In genomic region chr19:1271528-1272422, GRCh38 we compare ENCODE assay signal across 9 cellular contexts. TPM values are rescaled to one million over a fixed set of nuclear protein-coding genes. Genes with fewer than 3 reads are reported as not detected.
DNase-seq lines count a peak whose midpoint lies in the region; FAIRE-seq and TF ChIP-seq lines count a peak whose summit lies in the region.
"Had no signal": no experiment of that assay in that cellular context is flagged by ENCODE, and none has a peak within 500 bp of the region (broad histone marks: within the 10 kb centered on the region; RNA-seq: fewer than 3 reads in every experiment).

No MANE protein-coding gene starts in this region.

- H3K36me3 ChIP-seq in PC-9 (ENCODE audit: low read depth) (peaks cover 11% of the 10 kb centered on the region; the same call in 1 of the 2 replicates), H1 (ENCODE audit: control insufficient read depth in 2 of 4, insufficient read depth in 4 of 4, low read length in 3 of 4) (peaks cover 33 to 46% (median 41%) of the 10 kb centered on the region in 4 experiments), neutrophil (peaks cover 45% of the 10 kb centered on the region)

- H2BK12ac ChIP-seq in H1 (ENCODE audit: low read depth, low read length): no peak overlapping the region

- H3K23ac ChIP-seq in H1 (ENCODE audit: insufficient read length): no peak overlapping the region

- H3K79me2 ChIP-seq in PC-9 (ENCODE audit: low read depth) (peaks cover 60% of the 10 kb centered on the region), H1 (ENCODE audit: control insufficient read depth in 1 of 2, insufficient read depth in 2 of 2, low read length in 2 of 2) (peaks cover 5 to 38% of the 10 kb centered on the region in 2 experiments)

- TF ChIP-seq CTCF in C4-2B (conservative IDR thresholded peaks at IDR 0.05) (no peak), PC-9 (conservative IDR thresholded peaks at IDR 0.05) (no peak), H1 (IDR thresholded peaks at IDR 0.05; ENCODE audit: control extremely low read depth in 1 of 3, insufficient read depth in 1 of 3, low read depth in 1 of 3, low read length in 3 of 3) (no peak), neutrophil (IDR thresholded peaks at IDR 0.05) (no peak)

- H3K14ac ChIP-seq in H1 (ENCODE audit: insufficient read length): no peak overlapping the region

- peak overlapping the region; percentile 84; the same call in 1 of the 2 replicates for H3K4me2 ChIP-seq in PC-9
- H3K4me2 ChIP-seq in H1 (ENCODE audit: insufficient read depth in 1 of 2, low read depth in 2 of 2, low read length in 2 of 2): peak overlapping the region in 1 of 2 experiments; percentile 18; a peak in 2 of 4 replicates

- no peak overlapping the region for H3K18ac ChIP-seq in H1 (ENCODE audit: extremely low read depth, low read length)

- H2BK15ac ChIP-seq in H1 (ENCODE audit: low read length): no peak overlapping the region

- H2AK5ac ChIP-seq in H1 (ENCODE audit: low read depth, low read length): no peak overlapping the region

- intact Hi-C loops in PC-9 (cut with micrococcal nuclease; ENCODE audit: unreplicated experiment): no loop called here

- no peak overlapping the region for H3K56ac ChIP-seq in H1 (replicated peaks; ENCODE audit: insufficient read length, low read depth, low read length)

- peaks cover 12% of the 10 kb centered on the region for H4K20me1 ChIP-seq in PC-9 (ENCODE audit: insufficient read depth)
- peaks cover 7 to 25% of the 10 kb centered on the region in 2 experiments for H4K20me1 ChIP-seq in H1 (replicated peaks in 1 of 2; ENCODE audit: control insufficient read depth in 1 of 2, insufficient read depth in 2 of 2, low read length in 2 of 2)

- CTCF ChIA-PET in PC-9 (lab: Charles Lee) (no interaction called here), H1 (lab: Charles Lee; ENCODE audit: partially characterized antibody) (interaction anchor here (0.6 to 3.1 kb wide), 3 partner anchors 10 to 147 kb away, joined by 3 to 29 read pairs (median 3); no protein-coding TSS in a partner anchor)

- no peak overlapping the region for H3K4ac ChIP-seq in H1 (replicated peaks; ENCODE audit: insufficient read length, low read depth, low read length)

- POLR2A ChIA-PET in PC-9 (lab: Charles Lee; ENCODE audit: unreplicated experiment): no interaction called here
- POLR2A ChIA-PET in H1 (lab: Charles Lee; ENCODE audit: partially characterized antibody): interaction anchor here (0.8 to 11.4 kb wide), 21 partner anchors 8 to 186 kb away, joined by 3 to 331 read pairs (median 3); partner anchors contain the start of genes CBARP, CIRBP and GPX4

- no peak overlapping the region for H2BK20ac ChIP-seq in H1 (ENCODE audit: low read length)

- WGBS in H1 (ENCODE audit: extremely low coverage in 1 of 2, insufficient coverage in 1 of 2, insufficient read length in 1 of 2, insufficient replicate concordance in 2 of 2, low coverage in 1 of 2, low lambda C conversion rate in 2 of 2, missing lambda C conversion rate in 1 of 2), 2 experiments: 93% methylated on average over 37 of the region's 37 CpGs; no CpG with 5 or more reads in 1 of the 2 experiments

- no peak overlapping the region for H3K9ac ChIP-seq in H1 (replicated peaks in 1 of 4; ENCODE audit: extremely low read depth in 1 of 4, low read depth in 3 of 4, low read length in 3 of 4)

- H3K79me1 ChIP-seq in H1 (ENCODE audit: low read depth, low read length): peaks cover 22% of the 10 kb centered on the region

- H3K27me3 ChIP-seq in PC-9 (ENCODE audit: insufficient read depth, low read depth): no peaks in the 10 kb centered on the region
- peaks cover 0 to 10% (median 5%) of the 10 kb centered on the region in 4 experiments; a peak in 4 of 7 replicates for H3K27me3 ChIP-seq in H1 (replicated peaks in 1 of 4; ENCODE audit: control insufficient read depth in 3 of 4, extremely low read depth in 1 of 4, insufficient read depth in 3 of 4, low read length in 3 of 4)
- peaks cover 8% of the 10 kb centered on the region for H3K27me3 ChIP-seq in neutrophil

- no peak for TF ChIP-seq RAD21 in H1 (IDR thresholded peaks at IDR 0.05 in 1 of 2, conservative IDR thresholded peaks at IDR 0.05 in 1 of 2; ENCODE audit: low read depth in 2 of 2, low read length in 2 of 2)

- peak in 1 of 2 experiments; percentile 67; a peak in 2 of 3 replicates for TF ChIP-seq POLR2A in H1 (IDR thresholded peaks at IDR 0.05; ENCODE audit: control extremely low read depth in 1 of 2, low read depth in 2 of 2, low read length in 2 of 2)

- FAIRE-seq in H1 (lab: Jason Lieb, UNC): no peak

- no peak overlapping the region for H2AFZ ChIP-seq in PC-9
- H2AFZ ChIP-seq in H1 (ENCODE audit: low read length): no peak overlapping the region

- H4K91ac ChIP-seq in H1 (replicated peaks; ENCODE audit: insufficient read length, low read length): no peak overlapping the region

- H3K4me3 ChIP-seq in PC-9 (no peak overlapping the region), H1 (ENCODE audit: extremely low read depth in 1 of 4, insufficient read depth in 2 of 4, low read depth in 3 of 4, low read length in 4 of 4) (no peak overlapping the region), neutrophil (ENCODE audit: low read depth in 1 of 2, low read length in 1 of 2) (peak overlapping the region; percentile 76 to 80)

- DNase-seq in PC-9 (no peak), H1 (ENCODE audit: low read depth in 1 of 2, low spot score in 2 of 2) (no peak), NCI-H446 (lab: John Stamatoyannopoulos, UW) (no peak), retina (no peak), NCI-H510A (lab: John Stamatoyannopoulos, UW) (no peak), OCI-M1 (lab: John Stamatoyannopoulos, UW) (no peak)

- no TSS peak for BruUV-seq in PC-9 (replicated peaks; lab: Mats Ljungman, UMichigan)

- no peak overlapping the region for H2BK5ac ChIP-seq in H1 (ENCODE audit: low read depth, low read length)

- H2BK120ac ChIP-seq in H1 (replicated peaks; ENCODE audit: low read depth, low read length): no peak overlapping the region

- H3K27ac ChIP-seq in C4-2B (peak overlapping the region; percentile 94), PC-9 (no peak overlapping the region), H1 (ENCODE audit: low read depth, low read length) (no peak overlapping the region), neutrophil (peak overlapping the region; percentile 99)

- no peaks in the 10 kb centered on the region for H3K9me2 ChIP-seq in PC-9 (ENCODE audit: insufficient read depth)

- H3K9me3 ChIP-seq in PC-9 (ENCODE audit: insufficient read depth, low read depth) (no peaks in the 10 kb centered on the region), H1 (ENCODE audit: insufficient read depth in 2 of 2, low read depth in 1 of 2, low read length in 1 of 2) (no peaks in the 10 kb centered on the region), neutrophil (no peaks in the 10 kb centered on the region)

- H3F3A ChIP-seq in PC-9 (ENCODE audit: insufficient read depth, low read depth): peaks cover 44% of the 10 kb centered on the region

- no peak for TF ChIP-seq EP300 in H1 (IDR thresholded peaks at IDR 0.05; ENCODE audit: borderline replicate concordance in 1 of 2, low read depth in 2 of 2, low read length in 2 of 2)

- peak overlapping the region; percentile 7; the same call in 1 of the 2 replicates for H4K8ac ChIP-seq in H1 (ENCODE audit: extremely low read depth, insufficient read depth, low read length)

- peaks cover 37% of the 10 kb centered on the region for H3K4me1 ChIP-seq in PC-9 (replicated peaks; ENCODE audit: insufficient read depth)
- H3K4me1 ChIP-seq in H1 (replicated peaks in 1 of 4; ENCODE audit: control insufficient read depth in 3 of 4, insufficient read depth in 4 of 4, low read length in 3 of 4): peaks cover 4 to 45% (median 33%) of the 10 kb centered on the region in 4 experiments
- peaks cover 85 to 92% of the 10 kb centered on the region in 2 experiments for H3K4me1 ChIP-seq in neutrophil (ENCODE audit: control insufficient read depth in 1 of 2, insufficient read depth in 1 of 2, low read depth in 1 of 2, low read length in 1 of 2)

- H4K5ac ChIP-seq in H1 (ENCODE audit: insufficient read length, low read depth, low read length): no peak overlapping the region

- H3K23me2 ChIP-seq in H1 (ENCODE audit: low read depth, low read length): peaks cover 21% of the 10 kb centered on the region; the same call in 1 of the 2 replicates

RNA-seq across cellular contexts. Expression of gene CIRBP, which starts 2.6 kb away (rescaled TPM):
- total RNA-seq in PC-9 (2021): 86.9 and 143 TPM in 2 replicates
- 175 TPM in 2 replicates for total RNA-seq in H1 (2021; fragmentation: NEBNext Ultra II Directional; extraction: Animal tissue kit (Norgen Biotek cat#: 25700))
- polyA plus RNA-seq in H1 (2011; rRNA removed): 199 and 331 TPM in 2 replicates
- 472 TPM for polyA plus RNA-seq in H1 (2011; cell fraction: cytosol; rRNA removed)
- 581 TPM for polyA plus RNA-seq in H1 (2011; cell fraction: nucleus; rRNA removed)
- polyA plus RNA-seq in H1 (2012, experiment 1 of 2): 213 to 357 TPM (median 316 TPM) in 4 replicates
- polyA plus RNA-seq in H1 (2012, experiment 2 of 2): 95.1 TPM
- 151 TPM for polyA plus RNA-seq in H1 (2013, experiment 1 of 2)
- 135 TPM for polyA plus RNA-seq in H1 (2013, experiment 2 of 2)
- polyA minus RNA-seq in H1 (2011; rRNA and poly(A)+ RNA removed): 44.5 and 56.0 TPM in 2 replicates
- polyA minus RNA-seq in H1 (2011; cell fraction: cytosol; rRNA and poly(A)+ RNA removed): 77.4 TPM
- polyA minus RNA-seq in H1 (2011; cell fraction: nucleus; rRNA and poly(A)+ RNA removed): 99.9 TPM

RNA-seq across cellular contexts. Expression of gene FAM174C, which starts 3.6 kb away (rescaled TPM):
- total RNA-seq in PC-9 (2021): 51.8 and 64.2 TPM in 2 replicates
- total RNA-seq in H1 (2021; fragmentation: NEBNext Ultra II Directional; extraction: Animal tissue kit (Norgen Biotek cat#: 25700)): 44.5 and 54.6 TPM in 2 replicates
- 125 and 159 TPM in 2 replicates for polyA plus RNA-seq in H1 (2011; rRNA removed)
- 76.1 TPM for polyA plus RNA-seq in H1 (2011; cell fraction: cytosol; rRNA removed)
- 72.4 TPM for polyA plus RNA-seq in H1 (2011; cell fraction: nucleus; rRNA removed)
- polyA plus RNA-seq in H1 (2012, experiment 1 of 2): 39.9 to 68.4 TPM (median 61.5 TPM) in 4 replicates
- polyA plus RNA-seq in H1 (2012, experiment 2 of 2): 79.3 TPM
- 50.0 TPM for polyA plus RNA-seq in H1 (2013, experiment 1 of 2)
- 59.2 TPM for polyA plus RNA-seq in H1 (2013, experiment 2 of 2)
- 6.8 and 9.7 TPM in 2 replicates for polyA minus RNA-seq in H1 (2011; rRNA and poly(A)+ RNA removed)
- 22.8 TPM for polyA minus RNA-seq in H1 (2011; cell fraction: cytosol; rRNA and poly(A)+ RNA removed)
- polyA minus RNA-seq in H1 (2011; cell fraction: nucleus; rRNA and poly(A)+ RNA removed): 20.8 TPM

RNA-seq across cellular contexts. Expression of gene EFNA2, which starts 13.9 kb away (rescaled TPM):
- 1.6 TPM in 1 of 2 replicates, not detected in the other for total RNA-seq in PC-9 (2021)
- 7.0 and 10.3 TPM in 2 replicates for total RNA-seq in H1 (2021; fragmentation: NEBNext Ultra II Directional; extraction: Animal tissue kit (Norgen Biotek cat#: 25700))
- polyA plus RNA-seq in H1 (2011; rRNA removed): 4.0 and 10.1 TPM in 2 replicates
- polyA plus RNA-seq in H1 (2011; cell fraction: cytosol; rRNA removed): 4.0 TPM
- 7.2 TPM for polyA plus RNA-seq in H1 (2011; cell fraction: nucleus; rRNA removed)
- 2.0 to 9.1 TPM (median 7.0 TPM) in 4 replicates for polyA plus RNA-seq in H1 (2012, experiment 1 of 2)
- polyA plus RNA-seq in H1 (2012, experiment 2 of 2): 7.5 TPM
- polyA plus RNA-seq in H1 (2013, experiment 1 of 2): 10.3 TPM
- polyA plus RNA-seq in H1 (2013, experiment 2 of 2): 10.9 TPM
- polyA minus RNA-seq in H1 (2011; rRNA and poly(A)+ RNA removed): 0.63 and 1.6 TPM in 2 replicates
- 9.2 TPM for polyA minus RNA-seq in H1 (2011; cell fraction: cytosol; rRNA and poly(A)+ RNA removed)
- polyA minus RNA-seq in H1 (2011; cell fraction: nucleus; rRNA and poly(A)+ RNA removed): 6.9 TPM
- total RNA-seq: lower leg skin had no signal

RNA-seq across cellular contexts. Expression of gene MIDN, which starts 23.4 kb away (rescaled TPM):
- 61.4 and 92.0 TPM in 2 replicates for total RNA-seq in PC-9 (2021)
- total RNA-seq in H1 (2021; fragmentation: NEBNext Ultra II Directional; extraction: Animal tissue kit (Norgen Biotek cat#: 25700)): 159 and 166 TPM in 2 replicates
- 39.8 and 86.0 TPM in 2 replicates for polyA plus RNA-seq in H1 (2011; rRNA removed)
- polyA plus RNA-seq in H1 (2011; cell fraction: cytosol; rRNA removed): 38.5 TPM
- polyA plus RNA-seq in H1 (2011; cell fraction: nucleus; rRNA removed): 85.2 TPM
- 58.2 to 110 TPM (median 92.2 TPM) in 4 replicates for polyA plus RNA-seq in H1 (2012, experiment 1 of 2)
- polyA plus RNA-seq in H1 (2012, experiment 2 of 2): 90.5 TPM
- polyA plus RNA-seq in H1 (2013, experiment 1 of 2): 95.6 TPM
- polyA plus RNA-seq in H1 (2013, experiment 2 of 2): 90.3 TPM
- polyA minus RNA-seq in H1 (2011; rRNA and poly(A)+ RNA removed): 10.3 and 14.3 TPM in 2 replicates
- 86.0 TPM for polyA minus RNA-seq in H1 (2011; cell fraction: cytosol; rRNA and poly(A)+ RNA removed)
- polyA minus RNA-seq in H1 (2011; cell fraction: nucleus; rRNA and poly(A)+ RNA removed): 55.2 TPM

RNA-seq across cellular contexts. Expression of gene ATP5F1D, which starts 30.2 kb away (rescaled TPM):
- 157 and 214 TPM in 2 replicates for total RNA-seq in PC-9 (2021)
- 174 and 182 TPM in 2 replicates for total RNA-seq in H1 (2021; fragmentation: NEBNext Ultra II Directional; extraction: Animal tissue kit (Norgen Biotek cat#: 25700))
- 249 and 338 TPM in 2 replicates for polyA plus RNA-seq in H1 (2011; rRNA removed)
- polyA plus RNA-seq in H1 (2011; cell fraction: cytosol; rRNA removed): 142 TPM
- polyA plus RNA-seq in H1 (2011; cell fraction: nucleus; rRNA removed): 120 TPM
- polyA plus RNA-seq in H1 (2012, experiment 1 of 2): 87.3 to 189 TPM (median 180 TPM) in 4 replicates
- polyA plus RNA-seq in H1 (2012, experiment 2 of 2): 328 TPM
- polyA plus RNA-seq in H1 (2013, experiment 1 of 2): 148 TPM
- polyA plus RNA-seq in H1 (2013, experiment 2 of 2): 145 TPM
- polyA minus RNA-seq in H1 (2011; rRNA and poly(A)+ RNA removed): 13.4 and 18.6 TPM in 2 replicates
- polyA minus RNA-seq in H1 (2011; cell fraction: cytosol; rRNA and poly(A)+ RNA removed): 118 TPM
- polyA minus RNA-seq in H1 (2011; cell fraction: nucleus; rRNA and poly(A)+ RNA removed): 40.2 TPM

Comparison
In these comparisons a context has a peak if more than half of its experiments do, and no peak if none do; other contexts are left out.
1. H3K27ac ChIP-seq: peak in C4-2B (single experiment) and neutrophil (single experiment); none in PC-9 (single experiment) and H1 (single experiment).
2. H3K4me3 ChIP-seq: peak in neutrophil (2 of 2); none in PC-9 (single experiment) and H1 (0 of 4).